Comparison of ENCODE assay signal across 15 cellular contexts in the genomic region with DNA sequence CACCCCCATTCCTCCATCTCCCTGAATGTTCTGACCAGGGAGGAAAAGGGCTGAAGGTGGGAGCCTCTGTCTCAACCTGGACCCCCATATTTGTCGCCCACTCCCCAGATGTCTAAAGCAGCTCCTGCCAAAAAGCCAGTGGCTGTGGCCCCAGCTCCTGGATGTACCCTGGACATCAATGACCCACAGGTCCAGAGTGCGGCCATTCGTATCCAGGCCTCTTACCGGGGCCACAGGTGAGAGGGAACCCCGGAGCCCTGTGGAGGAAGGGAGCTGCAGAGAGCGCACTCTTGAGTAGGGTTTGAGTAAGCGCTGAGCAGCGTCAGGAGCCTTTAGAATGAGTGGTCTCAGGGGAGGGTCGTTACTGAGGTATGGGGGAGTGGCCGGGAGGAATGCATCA. TPM values are rescaled to one million over a fixed set of nuclear protein-coding genes. Genes with fewer than 3 reads are reported as not detected.
DNase-seq lines count a peak whose midpoint lies in the region; ATAC-seq and TF ChIP-seq lines count a peak whose summit lies in the region.
"Had no signal": no experiment of that assay in that cellular context is flagged by ENCODE, and none has a peak within 500 bp of the region (broad histone marks: within the 10 kb centered on the region; RNA-seq: fewer than 3 reads in every experiment).

No MANE protein-coding gene starts in this region.

- no peaks in the 10 kb centered on the region for H3K9me3 Mint-ChIP-seq in activated naive CD4-positive, alpha-beta T cell treated with anti-CD3 and anti-CD28 coated beads, Interleukin-2, amount 50 U/mL, for 24 hours
- H3K9me3 Mint-ChIP-seq in activated CD4-positive, alpha-beta memory T cell treated with anti-CD3 and anti-CD28 coated beads for 36 hours: no peaks in the 10 kb centered on the region
- no peaks in the 10 kb centered on the region for H3K9me3 Mint-ChIP-seq in memory B cell

- no peak for TF ChIP-seq CTCF in thoracic aorta (IDR thresholded peaks at IDR 0.05)

- intact Hi-C loops in activated CD4-positive, alpha-beta memory T cell treated with anti-CD3 and anti-CD28 coated beads for 36 hours (cut with micrococcal nuclease): loop anchor here (5.0 kb wide), 1 partner anchor 54 kb away; no protein-coding TSS in a partner anchor

- H3K4me1 ChIP-seq in thoracic aorta (ENCODE audit: control insufficient read depth in 1 of 2, low read depth in 2 of 2): peaks cover 21 to 50% of the 10 kb centered on the region in 2 donors

- H3K36me3 ChIP-seq in thoracic aorta: peaks cover 13% of the 10 kb centered on the region
- H3K36me3 ChIP-seq: brain microvascular endothelial cell, neutrophil, upper lobe of left lung had no signal

- peaks cover 21% of the 10 kb centered on the region for H3K27me3 Mint-ChIP-seq in activated naive CD4-positive, alpha-beta T cell treated with anti-CD3 and anti-CD28 coated beads, Interleukin-2, amount 50 U/mL, for 24 hours
- H3K27me3 Mint-ChIP-seq in activated CD4-positive, alpha-beta memory T cell treated with anti-CD3 and anti-CD28 coated beads for 36 hours: peaks cover 50% of the 10 kb centered on the region
- peaks cover 22% of the 10 kb centered on the region for H3K27me3 Mint-ChIP-seq in memory B cell

- peak overlapping the region; percentile 93 to 95 for H3K27ac ChIP-seq in thoracic aorta
- H3K27ac ChIP-seq: brain microvascular endothelial cell, neutrophil had no signal

- no peak for DNase-seq in activated naive CD4-positive, alpha-beta T cell treated with Interleukin-2 at 50 U/mL for 16 hours
- no peak for DNase-seq in activated CD4-positive, alpha-beta memory T cell treated with anti-CD3 and anti-CD28 coated beads for 36 hours
- DNase-seq in memory B cell (ENCODE audit: low spot score in 2 of 2) (no peak), thoracic aorta (ENCODE audit: low spot score) (no peak)
- DNase-seq in effector CD4-positive, alpha-beta T cell: no peak
- DNase-seq: brain microvascular endothelial cell, SK-N-SH had no signal

- POLR2A ChIA-PET in activated CD4-positive, alpha-beta memory T cell treated with anti-CD3 and anti-CD28 coated beads for 36 hours (lab: Charles Lee): interaction anchor here (1.1 kb wide), 1 partner anchor 26 kb away, joined by 4 read pairs; no protein-coding TSS in a partner anchor

- peak overlapping the region; percentile 84 for H3K4me3 ChIP-seq in thoracic aorta

- CTCF ChIA-PET in activated CD4-positive, alpha-beta memory T cell treated with anti-CD3 and anti-CD28 coated beads for 36 hours (lab: Charles Lee): interaction anchor here (0.7 to 10.7 kb wide), 14 partner anchors 10 to 149 kb away, joined by 3 to 277 read pairs (median 8); a partner anchor contains a TSS

- peak overlapping the region; percentile 16 for H3K4me3 Mint-ChIP-seq in activated naive CD4-positive, alpha-beta T cell treated with anti-CD3 and anti-CD28 coated beads, Interleukin-2, amount 50 U/mL, for 24 hours
- peak overlapping the region; percentile 18 for H3K4me3 Mint-ChIP-seq in activated CD4-positive, alpha-beta memory T cell treated with anti-CD3 and anti-CD28 coated beads for 36 hours
- peak overlapping the region; percentile 35 for H3K4me3 Mint-ChIP-seq in memory B cell

- peaks cover 35% of the 10 kb centered on the region for H3K4me1 Mint-ChIP-seq in activated naive CD4-positive, alpha-beta T cell treated with anti-CD3 and anti-CD28 coated beads, Interleukin-2, amount 50 U/mL, for 24 hours
- peaks cover 35% of the 10 kb centered on the region for H3K4me1 Mint-ChIP-seq in activated CD4-positive, alpha-beta memory T cell treated with anti-CD3 and anti-CD28 coated beads for 36 hours (ENCODE audit: low read depth)
- H3K4me1 Mint-ChIP-seq in memory B cell: peaks cover 23% of the 10 kb centered on the region

- no peaks in the 10 kb centered on the region for H3K36me3 Mint-ChIP-seq in activated naive CD4-positive, alpha-beta T cell treated with anti-CD3 and anti-CD28 coated beads, Interleukin-2, amount 50 U/mL, for 24 hours
- peaks cover under 1% of the 10 kb centered on the region for H3K36me3 Mint-ChIP-seq in activated CD4-positive, alpha-beta memory T cell treated with anti-CD3 and anti-CD28 coated beads for 36 hours
- no peaks in the 10 kb centered on the region for H3K36me3 Mint-ChIP-seq in memory B cell

- no peak for ATAC-seq in memory B cell (ENCODE audit: low read depth)
- ATAC-seq in thoracic aorta (ENCODE audit: insufficient number of reproducible peaks, low FRiP score, low read depth): no peak
- no peak for ATAC-seq in HG03045 (IDR thresholded peaks at IDR 0.05; ENCODE audit: unreplicated experiment)
- ATAC-seq in HG02571 (IDR thresholded peaks at IDR 0.05; ENCODE audit: unreplicated experiment): no peak
- ATAC-seq: activated CD4-positive, CD25-positive, alpha-beta regulatory T cell treated with anti-CD3 and anti-CD28 coated beads, Interleukin-2, amount 50 U/mL, for 24 hours; left colon had no signal

- H3K27ac Mint-ChIP-seq in activated naive CD4-positive, alpha-beta T cell treated with anti-CD3 and anti-CD28 coated beads, Interleukin-2, amount 50 U/mL, for 24 hours: no peak overlapping the region
- H3K27ac Mint-ChIP-seq in activated CD4-positive, alpha-beta memory T cell treated with anti-CD3 and anti-CD28 coated beads for 36 hours: no peak overlapping the region
- H3K27ac Mint-ChIP-seq in memory B cell: no peak overlapping the region

- no peaks in the 10 kb centered on the region for H3K9me3 ChIP-seq in thoracic aorta
- H3K9me3 ChIP-seq: neutrophil, SK-N-SH, upper lobe of left lung had no signal

- H3K27me3 ChIP-seq in thoracic aorta (replicated peaks; ENCODE audit: insufficient read depth): no peaks in the 10 kb centered on the region

RNA-seq across cellular contexts. Expression of a gene that starts 2.4 kb away (rescaled TPM):
- total RNA-seq in activated CD4-positive, alpha-beta memory T cell treated with anti-CD3 and anti-CD28 coated beads for 36 hours: 10 to 100 TPM; 37.1 to 37.4 TPM
- 10 to 100 TPM; 30.5 to 56.5 TPM for total RNA-seq in thoracic aorta

RNA-seq across cellular contexts. Expression of a gene that starts 18.0 kb away (rescaled TPM):
- total RNA-seq in activated CD4-positive, alpha-beta memory T cell treated with anti-CD3 and anti-CD28 coated beads for 36 hours: under 1 TPM in 1 of 2 experiments, not detected in 1; 0.07 TPM
- total RNA-seq in thoracic aorta: under 1 TPM in 1 of 2 donors, not detected in 1; 0.41 TPM
- total RNA-seq: glomerular endothelial cell, left colon had no signal

RNA-seq across cellular contexts. Expression of a gene that starts 47.4 kb away (rescaled TPM):
- 10 to 100 TPM; 19.9 to 21.0 TPM for total RNA-seq in activated CD4-positive, alpha-beta memory T cell treated with anti-CD3 and anti-CD28 coated beads for 36 hours
- 100 to 1,000 TPM; 184 to 269 TPM for total RNA-seq in thoracic aorta

RNA-seq across cellular contexts. Expression of a gene that starts 47.6 kb away (rescaled TPM):
- total RNA-seq in activated CD4-positive, alpha-beta memory T cell treated with anti-CD3 and anti-CD28 coated beads for 36 hours: 1 to 10 TPM; 2.6 to 4.4 TPM
- 1 to 10 TPM; 1.4 to 3.9 TPM for total RNA-seq in thoracic aorta

Comparison
In these comparisons a context has a peak if more than half of its experiments do, and no peak if none do; other contexts are left out.
1. RNA of a gene that starts 47.4 kb away (total RNA-seq): 184 to 269 TPM in thoracic aorta; 19.9 to 21.0 TPM in activated CD4-positive, alpha-beta memory T cell treated with anti-CD3 and anti-CD28 coated beads for 36 hours; every median in the first group is over 4 times any median in the second.
2. Peak in every context shown above with its lines, with median percentiles within 50 percentile points of each other: H3K4me3 Mint-ChIP-seq.